Comparison of ENCODE assay signal across 29 cellular contexts in the genomic region with DNA sequence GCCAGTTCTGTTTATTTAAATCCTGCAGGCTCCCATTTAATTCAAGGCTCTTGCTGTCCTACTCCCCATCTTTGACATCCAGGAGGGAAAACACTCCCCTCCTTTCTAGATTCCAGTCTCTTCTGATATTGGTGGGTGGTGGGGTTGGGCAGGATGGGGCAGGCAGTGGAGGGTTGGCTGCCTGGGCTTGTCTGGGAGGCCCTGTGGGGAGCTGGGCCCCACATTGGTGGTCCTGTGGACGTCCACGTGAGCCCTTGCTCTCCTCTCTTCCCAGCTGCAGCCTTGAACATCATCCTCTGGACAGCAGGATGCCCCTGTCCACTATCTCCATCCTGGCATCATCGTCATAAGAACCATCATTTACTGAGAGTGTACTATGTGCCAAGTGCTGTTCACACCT.
"Had no signal": no experiment of that assay in that cellular context is flagged by ENCODE, and none has a peak within 500 bp of the region (broad histone marks: within the 10 kb centered on the region; RNA-seq: fewer than 3 reads in every experiment).

No MANE protein-coding gene starts in this region.

- DNase-seq: naive thymus-derived CD4-positive, alpha-beta T cell; natural killer cell; nucleus accumbens; pancreas; psoas muscle; right cardiac atrium; right lobe of liver; sigmoid colon; small intestine; stimulated activated CD4-positive, alpha-beta T cell treated with anti-CD3 and anti-CD28 coated beads, Interleukin-12 subunit alpha, Interleukin-12 subunit beta, amount 100 ng/mL, for 4 hours; stimulated activated CD4-positive, alpha-beta T cell treated with anti-CD3 and anti-CD28 coated beads, Interleukin-1b, Interleukin-23, amount 100 ng/mL, for 48 hours; stimulated activated CD4-positive, alpha-beta T cell treated with anti-CD3 and anti-CD28 coated beads, Interleukin-4, amount 100 ng/mL, for 1 hour; stimulated activated CD4-positive, alpha-beta T cell treated with anti-CD3 and anti-CD28 coated beads, Interleukin-4, amount 100 ng/mL, for 4 hours; stimulated activated CD8-positive, alpha-beta memory T cell treated with anti-CD3 and anti-CD28 coated beads, Interleukin-4, amount 100 ng/mL, for 48 hours; stimulated activated naive CD4-positive, alpha-beta T cell; substantia nigra; testis; tibial artery; transverse colon; uterus had no signal

- H3K36me3 Mint-ChIP-seq: natural killer cell; stimulated activated memory B cell treated with anti-CD40 and anti-IgM and Interleukin-4, amounts not matched to agents 10 μg/mL and 1 μg/mL and 100 μg/mL, for 72 hours; type B pancreatic cell had no signal

- H3K36me3 ChIP-seq: neutrophil, pancreas, right lobe of liver, sigmoid colon, suprapubic skin, tibial artery, transverse colon, upper lobe of right lung, uterus had no signal

- H3K27ac Mint-ChIP-seq: naive thymus-derived CD4-positive, alpha-beta T cell; natural killer cell; nephron; progenitor cell of endocrine pancreas; stimulated activated memory B cell treated with anti-CD40 and anti-IgM and Interleukin-4, amounts not matched to agents 10 μg/mL and 1 μg/mL and 100 μg/mL, for 72 hours; stimulated activated naive CD8-positive, alpha-beta T cell treated with anti-CD3 and anti-CD28 coated beads, Interleukin-15, Interleukin-2, amounts not matched to agents 100 ng/mL and 50 ng/mL, for 24 hours; type B pancreatic cell had no signal

- H3K4me3 ChIP-seq: pancreas, psoas muscle, right lobe of liver, sigmoid colon, suprapubic skin, testis, tibial artery, transverse colon, upper lobe of right lung, uterus had no signal

- H3K4me3 Mint-ChIP-seq: naive thymus-derived CD4-positive, alpha-beta T cell; natural killer cell; nephron; neural crest cell; stimulated activated memory B cell treated with anti-CD40 and anti-IgM and Interleukin-4, amounts not matched to agents 10 μg/mL and 1 μg/mL and 100 μg/mL, for 72 hours; stimulated activated naive CD8-positive, alpha-beta T cell treated with anti-CD3 and anti-CD28 coated beads, Interleukin-15, Interleukin-2, amounts not matched to agents 100 ng/mL and 50 ng/mL, for 24 hours; type B pancreatic cell had no signal

- H3K4me1 Mint-ChIP-seq: natural killer cell; nephron; neural crest cell; stimulated activated memory B cell treated with anti-CD40 and anti-IgM and Interleukin-4, amounts not matched to agents 10 μg/mL and 1 μg/mL and 100 μg/mL, for 72 hours had no signal

- H3K9me3 Mint-ChIP-seq: natural killer cell had no signal

- H3K27ac ChIP-seq: neutrophil, pancreas, psoas muscle, right lobe of liver, sigmoid colon, suprapubic skin, testis, tibial artery, transverse colon, upper lobe of right lung, uterus had no signal

- ATAC-seq: naive thymus-derived CD4-positive, alpha-beta T cell; natural killer cell; pancreas; psoas muscle; right cardiac atrium; right lobe of liver; upper lobe of right lung had no signal

- H3K27me3 ChIP-seq: pancreas, right lobe of liver, testis, uterus had no signal

- H3K9me3 ChIP-seq: neutrophil, pancreas, psoas muscle, right lobe of liver, sigmoid colon, suprapubic skin, testis, tibial artery, transverse colon, upper lobe of right lung, uterus had no signal

- H3K4me1 ChIP-seq: pancreas, psoas muscle, right lobe of liver, sigmoid colon, suprapubic skin, testis, tibial artery, transverse colon, upper lobe of right lung, uterus had no signal
